In genomic region chr6:39068391-39068790, GRCh38 we compare ENCODE assay signal across 20 cellular contexts. TPM values are rescaled to one million over a fixed set of nuclear protein-coding genes. Genes with fewer than 3 reads are reported as not detected.
DNase-seq lines count a peak whose midpoint lies in the region; ATAC-seq and TF ChIP-seq lines count a peak whose summit lies in the region.
"Had no signal": no experiment of that assay in that cellular context is flagged by ENCODE, and none has a peak within 500 bp of the region (broad histone marks: within the 10 kb centered on the region; RNA-seq: fewer than 3 reads in every experiment).

No MANE protein-coding gene starts in this region.

- intact Hi-C loops in upper lobe of right lung (cut with DNase I) (no loop called here), ascending aorta (cut with DNase I) (no loop called here)

- peak; percentile 2 for DNase-seq in activated naive CD8-positive, alpha-beta T cell treated with anti-CD3 and anti-CD28 coated beads, Interleukin-2, amount 10 ng/mL, durations not matched to agents 7 days and 5 days
- DNase-seq in activated naive CD8-positive, alpha-beta T cell treated with anti-CD3 and anti-CD28 coated beads for 36 hours, result no peak
- DNase-seq in chondrocyte (ENCODE audit: low spot score) (peak; percentile 48), osteoblast (ENCODE audit: insufficient read length, low spot score, missing footprints) (peak; percentile 3), upper lobe of right lung (peak; percentile 16), LoVo (ENCODE audit: low spot score) (no peak), ascending aorta (ENCODE audit: low spot score in 2 of 2) (no peak), DMS53 treated with DMSO at 0.1 percent for 48 hours (lab: John Stamatoyannopoulos, UW; ENCODE audit: unreplicated experiment) (no peak)
- DNase-seq: AML-193; BE2C; Calu3; CD4-positive, alpha-beta memory T cell; COR-L47; DMS53; DND-41; GM23248; H7; HCEC 1CT had no signal

- no peak overlapping the region for H2AFZ ChIP-seq in osteoblast (ENCODE audit: low read length)
- H2AFZ ChIP-seq: GM23248 had no signal

- no peaks in the 10 kb centered on the region for H3K9me3 ChIP-seq in osteoblast (ENCODE audit: low read depth, low read length)
- no peaks in the 10 kb centered on the region for H3K9me3 ChIP-seq in upper lobe of right lung
- H3K9me3 ChIP-seq in ascending aorta, result no peaks in the 10 kb centered on the region
- H3K9me3 ChIP-seq: BE2C; BLaER1 treated with 17β-estradiol and CSF1 and Interleukin-3, amounts not matched to agents 10 nM and 100 nM had no signal

- no peaks in the 10 kb centered on the region for H3K9me3 Mint-ChIP-seq in activated naive CD8-positive, alpha-beta T cell treated with anti-CD3 and anti-CD28 coated beads, Interleukin-2, amount 10 ng/mL, durations not matched to agents 7 days and 5 days
- peaks cover 1% of the 10 kb centered on the region for H3K9me3 Mint-ChIP-seq in activated naive CD8-positive, alpha-beta T cell treated with anti-CD3 and anti-CD28 coated beads for 36 hours
- peaks cover 11% of the 10 kb centered on the region for H3K9me3 Mint-ChIP-seq in chondrocyte (ENCODE audit: low read depth)
- H3K9me3 Mint-ChIP-seq: CD4-positive, alpha-beta memory T cell had no signal

- H3K4me1 ChIP-seq in osteoblast (ENCODE audit: insufficient read depth, low read length) (no peaks in the 10 kb centered on the region), upper lobe of right lung (no peaks in the 10 kb centered on the region), ascending aorta (no peaks in the 10 kb centered on the region)
- H3K4me1 ChIP-seq: BE2C; BLaER1 treated with 17β-estradiol and CSF1 and Interleukin-3, amounts not matched to agents 10 nM and 100 nM had no signal

- H3K27me3 ChIP-seq in osteoblast (ENCODE audit: insufficient read depth, low read length) (no peaks in the 10 kb centered on the region), upper lobe of right lung (peaks cover 4% of the 10 kb centered on the region), ascending aorta (no peaks in the 10 kb centered on the region)
- H3K27me3 ChIP-seq: BLaER1 treated with 17β-estradiol and CSF1 and Interleukin-3, amounts not matched to agents 10 nM and 100 nM had no signal

- H3K4me3 ChIP-seq in osteoblast (ENCODE audit: insufficient read depth, low read length) (no peak overlapping the region), upper lobe of right lung (no peak overlapping the region), ascending aorta (no peak overlapping the region)
- H3K4me3 ChIP-seq: BLaER1 treated with 17β-estradiol and CSF1 and Interleukin-3, amounts not matched to agents 10 nM and 100 nM; GM23248 had no signal

- no peak for TF ChIP-seq CTCF in chondrocyte (IDR thresholded peaks at IDR 0.05)
- TF ChIP-seq CTCF in osteoblast (IDR thresholded peaks at IDR 0.05; ENCODE audit: extremely low read depth, low read depth, low read length), result no peak
- TF ChIP-seq CTCF in upper lobe of right lung (IDR thresholded peaks at IDR 0.05), result no peak
- no peak for TF ChIP-seq CTCF in ascending aorta (IDR thresholded peaks at IDR 0.05)

- no peak overlapping the region for H3K27ac ChIP-seq in osteoblast (ENCODE audit: low read depth, low read length)
- H3K27ac ChIP-seq in upper lobe of right lung, result no peak overlapping the region
- H3K27ac ChIP-seq in ascending aorta, result no peak overlapping the region
- H3K27ac ChIP-seq: 22Rv1; BLaER1 treated with 17β-estradiol and CSF1 and Interleukin-3, amounts not matched to agents 10 nM and 100 nM; GM23248 had no signal

- H3K36me3 ChIP-seq in osteoblast (ENCODE audit: insufficient read depth, low read length), result no peaks in the 10 kb centered on the region
- no peaks in the 10 kb centered on the region for H3K36me3 ChIP-seq in upper lobe of right lung
- H3K36me3 ChIP-seq in ascending aorta, result no peaks in the 10 kb centered on the region
- H3K36me3 ChIP-seq: BE2C had no signal

- no peaks in the 10 kb centered on the region for H4K20me1 ChIP-seq in osteoblast (ENCODE audit: insufficient read depth, low read length)
- H4K20me1 ChIP-seq: BLaER1 treated with 17β-estradiol and CSF1 and Interleukin-3, amounts not matched to agents 10 nM and 100 nM had no signal

- H3K79me2 ChIP-seq in osteoblast (ENCODE audit: insufficient read depth, low read length), result no peaks in the 10 kb centered on the region

- H3K27ac Mint-ChIP-seq in activated naive CD8-positive, alpha-beta T cell treated with anti-CD3 and anti-CD28 coated beads, Interleukin-2, amount 10 ng/mL, durations not matched to agents 7 days and 5 days, result no peak overlapping the region
- H3K27ac Mint-ChIP-seq in activated naive CD8-positive, alpha-beta T cell treated with anti-CD3 and anti-CD28 coated beads for 36 hours, result no peak overlapping the region
- H3K27ac Mint-ChIP-seq in chondrocyte (ENCODE audit: unreplicated experiment), result no peak overlapping the region
- H3K27ac Mint-ChIP-seq: CD4-positive, alpha-beta memory T cell had no signal

- H3K36me3 Mint-ChIP-seq in activated naive CD8-positive, alpha-beta T cell treated with anti-CD3 and anti-CD28 coated beads, Interleukin-2, amount 10 ng/mL, durations not matched to agents 7 days and 5 days, result no peaks in the 10 kb centered on the region
- no peaks in the 10 kb centered on the region for H3K36me3 Mint-ChIP-seq in activated naive CD8-positive, alpha-beta T cell treated with anti-CD3 and anti-CD28 coated beads for 36 hours
- H3K36me3 Mint-ChIP-seq in chondrocyte (ENCODE audit: low read depth), result no peaks in the 10 kb centered on the region
- H3K36me3 Mint-ChIP-seq: CD4-positive, alpha-beta memory T cell had no signal

- POLR2A ChIA-PET in activated naive CD8-positive, alpha-beta T cell treated with anti-CD3 and anti-CD28 coated beads, Interleukin-2, amount 10 ng/mL, durations not matched to agents 7 days and 5 days (lab: Charles Lee), result no interaction called here

- ATAC-seq in activated naive CD8-positive, alpha-beta T cell treated with anti-CD3 and anti-CD28 coated beads, Interleukin-2, amount 10 ng/mL, durations not matched to agents 7 days and 5 days (ENCODE audit: low read depth), result no peak
- no peak for ATAC-seq in upper lobe of right lung

- no peaks in the 10 kb centered on the region for H3K4me1 Mint-ChIP-seq in activated naive CD8-positive, alpha-beta T cell treated with anti-CD3 and anti-CD28 coated beads, Interleukin-2, amount 10 ng/mL, durations not matched to agents 7 days and 5 days
- no peaks in the 10 kb centered on the region for H3K4me1 Mint-ChIP-seq in activated naive CD8-positive, alpha-beta T cell treated with anti-CD3 and anti-CD28 coated beads for 36 hours
- no peaks in the 10 kb centered on the region for H3K4me1 Mint-ChIP-seq in chondrocyte (ENCODE audit: low read depth)
- H3K4me1 Mint-ChIP-seq: CD4-positive, alpha-beta memory T cell had no signal

- no peak overlapping the region for H3K4me2 ChIP-seq in osteoblast (ENCODE audit: insufficient read depth, low read length)
- H3K4me2 ChIP-seq: BLaER1 treated with 17β-estradiol and CSF1 and Interleukin-3, amounts not matched to agents 10 nM and 100 nM had no signal

- H3K4me3 Mint-ChIP-seq in activated naive CD8-positive, alpha-beta T cell treated with anti-CD3 and anti-CD28 coated beads, Interleukin-2, amount 10 ng/mL, durations not matched to agents 7 days and 5 days, result no peak overlapping the region
- no peak overlapping the region for H3K4me3 Mint-ChIP-seq in activated naive CD8-positive, alpha-beta T cell treated with anti-CD3 and anti-CD28 coated beads for 36 hours
- H3K4me3 Mint-ChIP-seq in chondrocyte (ENCODE audit: unreplicated experiment), result no peak overlapping the region
- H3K4me3 Mint-ChIP-seq: CD4-positive, alpha-beta memory T cell had no signal

- H3K27me3 Mint-ChIP-seq in activated naive CD8-positive, alpha-beta T cell treated with anti-CD3 and anti-CD28 coated beads, Interleukin-2, amount 10 ng/mL, durations not matched to agents 7 days and 5 days, result peaks cover 21% of the 10 kb centered on the region
- peaks cover 4% of the 10 kb centered on the region for H3K27me3 Mint-ChIP-seq in activated naive CD8-positive, alpha-beta T cell treated with anti-CD3 and anti-CD28 coated beads for 36 hours
- H3K27me3 Mint-ChIP-seq in chondrocyte (ENCODE audit: low read depth), result peaks cover 38% of the 10 kb centered on the region

RNA-seq across cellular contexts. Expression of gene GLP1R, which starts 19.8 kb away (rescaled TPM):
- total RNA-seq in activated naive CD8-positive, alpha-beta T cell treated with anti-CD3 and anti-CD28 coated beads, Interleukin-2, amount 10 ng/mL, durations not matched to agents 7 days and 5 days, result not detected
- under 1 TPM; 0.43 to 0.56 TPM for total RNA-seq in activated naive CD8-positive, alpha-beta T cell treated with anti-CD3 and anti-CD28 coated beads for 36 hours
- total RNA-seq in chondrocyte, result not detected in 3 replicates
- total RNA-seq in osteoblast, result not detected in 2 replicates
- total RNA-seq in upper lobe of right lung, result not detected
- total RNA-seq in ascending aorta, result not detected
- total RNA-seq: CD4-positive, alpha-beta memory T cell; GM23248 had no signal

RNA-seq across cellular contexts. Expression of gene SAYSD1, which starts 46.6 kb away (rescaled TPM):
- total RNA-seq in activated naive CD8-positive, alpha-beta T cell treated with anti-CD3 and anti-CD28 coated beads, Interleukin-2, amount 10 ng/mL, durations not matched to agents 7 days and 5 days, result 10 to 100 TPM; 13.4 to 14.2 TPM
- total RNA-seq in activated naive CD8-positive, alpha-beta T cell treated with anti-CD3 and anti-CD28 coated beads for 36 hours, result 10 to 100 TPM; 11.3 TPM
- total RNA-seq in chondrocyte, result 12.3 to 13.9 TPM (median 13.6 TPM) in 3 replicates
- 29.8 and 31.1 TPM in 2 replicates for total RNA-seq in osteoblast
- 15.2 TPM for total RNA-seq in upper lobe of right lung
- total RNA-seq in ascending aorta, result 2.1 TPM

Comparison
In these comparisons a context has a peak if more than half of its experiments do, and no peak if none do; other contexts are left out.
1. DNase-seq: peak in activated naive CD8-positive, alpha-beta T cell treated with anti-CD3 and anti-CD28 coated beads, Interleukin-2, amount 10 ng/mL, durations not matched to agents 7 days and 5 days (single experiment), chondrocyte (single experiment), osteoblast (single experiment) and upper lobe of right lung (single experiment); none in activated naive CD8-positive, alpha-beta T cell treated with anti-CD3 and anti-CD28 coated beads for 36 hours (single experiment), LoVo (single experiment), ascending aorta (0 of 2) and DMS53 treated with DMSO at 0.1 percent for 48 hours (single experiment).